Comparison of ENCODE assay signal across 8 cellular contexts in the genomic region with DNA sequence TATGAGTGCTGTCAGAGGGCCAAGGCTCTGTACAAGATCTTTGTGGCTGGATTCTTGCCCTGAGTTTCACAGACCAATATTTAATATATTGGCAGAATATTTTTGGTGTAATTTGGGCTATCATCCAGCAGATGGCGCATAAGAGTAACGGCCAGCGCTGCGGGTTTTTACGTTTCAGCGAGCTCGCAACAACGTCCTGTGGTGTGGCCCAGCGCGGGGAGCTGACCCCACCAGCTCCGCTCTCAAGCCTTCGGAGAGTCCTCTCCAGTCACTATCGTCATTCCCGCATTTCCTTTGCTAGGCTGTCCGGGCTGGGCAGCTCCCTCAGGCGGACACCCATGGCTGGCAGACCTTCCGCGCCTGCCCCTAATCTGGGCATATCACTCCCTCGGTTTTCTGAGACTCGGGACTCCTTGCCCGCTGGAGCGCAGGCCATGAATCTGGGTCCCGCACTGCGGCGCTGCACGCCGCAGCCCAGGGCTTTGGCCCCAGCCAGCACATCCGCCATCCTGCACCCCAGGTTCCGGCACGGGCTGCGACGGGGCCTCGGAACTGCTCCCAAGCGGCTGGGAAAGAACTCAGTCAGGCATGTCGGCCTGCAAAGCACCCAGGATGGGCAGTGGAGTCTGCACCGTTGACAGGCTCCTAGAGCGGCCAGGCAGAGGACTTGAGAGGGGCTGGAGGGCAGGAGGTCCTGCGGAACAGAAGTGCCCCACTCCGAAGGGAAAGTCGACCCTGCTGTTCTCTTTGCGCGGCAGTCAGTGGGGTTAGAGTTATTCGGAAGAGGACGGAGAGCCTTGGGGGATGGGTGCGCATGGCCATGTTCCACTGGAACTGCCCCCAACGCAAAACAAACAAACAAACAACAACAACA. TPM values are rescaled to one million over a fixed set of nuclear protein-coding genes. Genes with fewer than 3 reads are reported as not detected.
A peak's percentile ranks its signal among the peaks of the same experiment; 100 is the strongest.
DNase-seq lines count a peak whose midpoint lies in the region; ATAC-seq lines count a peak whose summit lies in the region.

No MANE protein-coding gene starts in this region.

- H3K9me3 ChIP-seq in HAP-1 = no peaks in the 10 kb centered on the region

- peaks cover 9% of the 10 kb centered on the region for H3K4me1 Mint-ChIP-seq in activated CD4-positive, alpha-beta T cell treated with anti-CD3 and anti-CD28 coated beads for 36 hours

- CTCF ChIA-PET in activated CD4-positive, alpha-beta T cell treated with anti-CD3 and anti-CD28 coated beads for 36 hours (lab: Charles Lee) = interaction anchor here (0.6 to 2.0 kb wide), 34 partner anchors 9 to 822 kb away, joined by 3 to 20 read pairs (median 4); partner anchors contain the start of genes CLEC12B and OLR1

- POLR2A ChIA-PET in activated CD4-positive, alpha-beta T cell treated with anti-CD3 and anti-CD28 coated beads for 36 hours (lab: Charles Lee) = no interaction called here

- peaks cover 7% of the 10 kb centered on the region for H3K27me3 Mint-ChIP-seq in activated CD4-positive, alpha-beta T cell treated with anti-CD3 and anti-CD28 coated beads for 36 hours

- no peaks in the 10 kb centered on the region for H3K9me3 Mint-ChIP-seq in activated CD4-positive, alpha-beta T cell treated with anti-CD3 and anti-CD28 coated beads for 36 hours (ENCODE audit: low read depth)

- intact Hi-C loops in activated CD4-positive, alpha-beta T cell treated with anti-CD3 and anti-CD28 coated beads for 36 hours (cut with DNase I, micrococcal nuclease) = loop anchor here (1.0 to 5.0 kb wide), 4 partner anchors 37 to 409 kb away; partner anchors contain the start of gene GABARAPL1 (in 1 of the 2)

- H3K4me3 ChIP-seq in HAP-1 = peak overlapping the region; percentile 12; the same call in 1 of the 2 replicates

- peak overlapping the region; percentile 75 for H3K27ac ChIP-seq in cingulate gyrus (ENCODE audit: low read depth, low read length)
- H3K27ac ChIP-seq in layer of hippocampus (ENCODE audit: low read depth, low read length) = peak overlapping the region; percentile 81

- H3K36me3 ChIP-seq in HAP-1 (replicated peaks) = no peaks in the 10 kb centered on the region

- DNase-seq in COLO668 (lab: John Stamatoyannopoulos, UW; ENCODE audit: unreplicated experiment) = peak; percentile 46
- DNase-seq in HAP-1 (ENCODE audit: low spot score in 2 of 2) = peak; percentile 54 to 74
- DNase-seq in NCI-H2107 (lab: John Stamatoyannopoulos, UW) = peak; percentile 27
- peak; percentile 71 for DNase-seq in activated CD4-positive, alpha-beta T cell treated with anti-CD3 and anti-CD28 coated beads for 36 hours
- peak; percentile 55 for DNase-seq in stimulated activated CD4-positive, alpha-beta T cell treated with anti-CD3 and anti-CD28 coated beads, Interleukin-15, amount 100 ng/mL, for 24 hours

- no peaks in the 10 kb centered on the region for H3K4me1 ChIP-seq in HAP-1

- ATAC-seq in activated CD4-positive, alpha-beta T cell treated with anti-CD3 and anti-CD28 coated beads for 36 hours = peak; percentile 76
- ATAC-seq in GM19463 (IDR thresholded peaks at IDR 0.05; ENCODE audit: unreplicated experiment) = no peak

- no peaks in the 10 kb centered on the region for H3K36me3 Mint-ChIP-seq in activated CD4-positive, alpha-beta T cell treated with anti-CD3 and anti-CD28 coated beads for 36 hours (ENCODE audit: low read depth)

- no peaks in the 10 kb centered on the region for H3K27me3 ChIP-seq in HAP-1 (ENCODE audit: low read depth)
- no peaks in the 10 kb centered on the region for H3K27me3 ChIP-seq in layer of hippocampus (ENCODE audit: control insufficient read depth, insufficient read depth, low read length)

- in situ Hi-C loops in HAP-1 (cut with MboI; ENCODE audit: low sequenced_read_pairs) = no loop called here

- H3K27ac Mint-ChIP-seq in activated CD4-positive, alpha-beta T cell treated with anti-CD3 and anti-CD28 coated beads for 36 hours = peak overlapping the region; percentile 47

- peak overlapping the region; percentile 78 for H3K4me3 Mint-ChIP-seq in activated CD4-positive, alpha-beta T cell treated with anti-CD3 and anti-CD28 coated beads for 36 hours

RNA-seq across cellular contexts. Expression of gene OLR1, which starts 18.4 kb away (rescaled TPM):
- not detected for total RNA-seq in activated CD4-positive, alpha-beta T cell treated with anti-CD3 and anti-CD28 coated beads for 36 hours

RNA-seq across cellular contexts. Expression of gene CLEC7A, which starts 23.5 kb away (rescaled TPM):
- not detected for total RNA-seq in activated CD4-positive, alpha-beta T cell treated with anti-CD3 and anti-CD28 coated beads for 36 hours

RNA-seq across cellular contexts. Expression of gene TMEM52B, which starts 25.3 kb away (rescaled TPM):
- not detected for total RNA-seq in activated CD4-positive, alpha-beta T cell treated with anti-CD3 and anti-CD28 coated beads for 36 hours

RNA-seq across cellular contexts. Expression of gene CLEC1A, which starts 54.7 kb away (rescaled TPM):
- total RNA-seq in activated CD4-positive, alpha-beta T cell treated with anti-CD3 and anti-CD28 coated beads for 36 hours = not detected

RNA-seq across cellular contexts. Expression of gene GABARAPL1, which starts 59.2 kb away (rescaled TPM):
- total RNA-seq in activated CD4-positive, alpha-beta T cell treated with anti-CD3 and anti-CD28 coated beads for 36 hours = 1 to 10 TPM; 2.3 to 2.9 TPM
